Comparison of ENCODE assay signal across 7 cellular contexts in genomic region chrX:115053223-115053622, GRCh38. TPM values are rescaled to one million over a fixed set of nuclear protein-coding genes. Genes with fewer than 3 reads are reported as not detected.
"Had no signal": no experiment of that assay in that cellular context is flagged by ENCODE, and none has a peak within 500 bp of the region (broad histone marks: within the 10 kb centered on the region; RNA-seq: fewer than 3 reads in every experiment).

No MANE protein-coding gene starts in this region.

- DNase-seq: GDM1, GF-D8 had no signal

- ATAC-seq: GM12878 had no signal

- H3K4me3 ChIP-seq: GM12878 had no signal

- FAIRE-seq: G401.6, GM12878, GM12891, GM12892, GM18507 had no signal

RNA-seq across cellular contexts. Expression of gene IL13RA2, which starts 35.8 kb away (rescaled TPM):
- total RNA-seq: GM12878 had no signal
